Comparison of ENCODE assay signal across 15 cellular contexts in genomic region chr17:18933102-18934058, GRCh38. TPM values are rescaled to one million over a fixed set of nuclear protein-coding genes. Genes with fewer than 3 reads are reported as not detected.
DNase-seq lines count a peak whose midpoint lies in the region; ATAC-seq, FAIRE-seq and TF ChIP-seq lines count a peak whose summit lies in the region.
"Had no signal": no experiment of that assay in that cellular context is flagged by ENCODE, and none has a peak within 500 bp of the region (broad histone marks: within the 10 kb centered on the region; RNA-seq: fewer than 3 reads in every experiment).

No MANE protein-coding gene starts in this region.

- peak; percentile 18 for FAIRE-seq in GM19239 (lab: Jason Lieb, UNC)
- FAIRE-seq: A204.1, G401.6 had no signal

- peaks cover 31% of the 10 kb centered on the region for H3K36me3 Mint-ChIP-seq in activated CD4-positive, alpha-beta T cell treated with anti-CD3 and anti-CD28 coated beads for 36 hours (ENCODE audit: low read depth)
- peaks cover 29% of the 10 kb centered on the region for H3K36me3 Mint-ChIP-seq in activated CD8-positive, alpha-beta T cell treated with anti-CD3 and anti-CD28 coated beads for 36 hours (ENCODE audit: low read depth)
- H3K36me3 Mint-ChIP-seq in natural killer cell treated with Interleukin-12 subunit alpha and Interleukin-12 subunit beta and Interleukin-15 and Interleukin-18, amount 100 ng/mL, for 72 hours = peaks cover 10% of the 10 kb centered on the region

- no peak overlapping the region for H3K4me3 Mint-ChIP-seq in activated CD4-positive, alpha-beta T cell treated with anti-CD3 and anti-CD28 coated beads for 36 hours
- no peak overlapping the region for H3K4me3 Mint-ChIP-seq in activated CD8-positive, alpha-beta T cell treated with anti-CD3 and anti-CD28 coated beads for 36 hours
- H3K4me3 Mint-ChIP-seq in natural killer cell treated with Interleukin-12 subunit alpha and Interleukin-12 subunit beta and Interleukin-15 and Interleukin-18, amount 100 ng/mL, for 72 hours = peak overlapping the region; percentile 71
- H3K4me3 Mint-ChIP-seq: activated naive CD4-positive, alpha-beta T cell treated with anti-CD3 and anti-CD28 coated beads, Interleukin-2, amount 10 ng/mL, durations not matched to agents 7 days and 5 days had no signal

- CTCF ChIA-PET in activated CD4-positive, alpha-beta T cell treated with anti-CD3 and anti-CD28 coated beads for 36 hours (lab: Charles Lee) = interaction anchor here (1.1 to 1.7 kb wide), 3 partner anchors 11 to 73 kb away, joined by 3 to 8 read pairs (median 4); no protein-coding TSS in a partner anchor
- CTCF ChIA-PET in activated CD8-positive, alpha-beta T cell treated with anti-CD3 and anti-CD28 coated beads for 36 hours (lab: Charles Lee) = interaction anchor here (0.7 to 1.4 kb wide), 2 partner anchors 28 to 75 kb away, joined by 3 to 4 read pairs; no protein-coding TSS in a partner anchor

- no peaks in the 10 kb centered on the region for H3K27me3 Mint-ChIP-seq in activated CD4-positive, alpha-beta T cell treated with anti-CD3 and anti-CD28 coated beads for 36 hours
- peaks cover 2% of the 10 kb centered on the region for H3K27me3 Mint-ChIP-seq in activated CD8-positive, alpha-beta T cell treated with anti-CD3 and anti-CD28 coated beads for 36 hours
- peaks cover 2 to 17% of the 10 kb centered on the region in 2 donors for H3K27me3 Mint-ChIP-seq in natural killer cell treated with Interleukin-12 subunit alpha and Interleukin-12 subunit beta and Interleukin-15 and Interleukin-18, amount 100 ng/mL, for 72 hours

- ATAC-seq in activated CD4-positive, alpha-beta T cell treated with anti-CD3 and anti-CD28 coated beads for 36 hours = peak; percentile 66
- ATAC-seq in activated CD8-positive, alpha-beta T cell treated with anti-CD3 and anti-CD28 coated beads for 36 hours = peak; percentile 38
- ATAC-seq in natural killer cell treated with Interleukin-12 subunit alpha and Interleukin-12 subunit beta and Interleukin-15 and Interleukin-18, amount 100 ng/mL, for 72 hours = peak; percentile 53 to 70
- no peak for ATAC-seq in GM21825 (IDR thresholded peaks at IDR 0.05; ENCODE audit: unreplicated experiment)
- no peak for ATAC-seq in GM18873 (IDR thresholded peaks at IDR 0.05; ENCODE audit: low FRiP score, unreplicated experiment)
- ATAC-seq in HG03354 (IDR thresholded peaks at IDR 0.05; ENCODE audit: poor library complexity, severe bottlenecking, unreplicated experiment) = no peak

- peak; percentile 21 for DNase-seq in activated CD4-positive, alpha-beta T cell treated with anti-CD3 and anti-CD28 coated beads for 36 hours
- DNase-seq in activated CD4-positive, alpha-beta T cell treated with anti-CD3 and anti-CD28 coated beads for 48 hours = no peak
- no peak for DNase-seq in GM19239 (ENCODE audit: insufficient read length, low spot score)
- DNase-seq in activated CD8-positive, alpha-beta T cell treated with anti-CD3 and anti-CD28 coated beads for 36 hours = peak; percentile 32
- DNase-seq in natural killer cell treated with Interleukin-12 subunit alpha and Interleukin-12 subunit beta and Interleukin-15 and Interleukin-18, amount 100 ng/mL, for 72 hours (ENCODE audit: low spot score) = no peak
- DNase-seq: activated naive CD4-positive, alpha-beta T cell treated with anti-CD3 and anti-CD28 coated beads, Interleukin-2, amount 10 ng/mL, durations not matched to agents 7 days and 5 days; brain microvascular endothelial cell; effector CD8-positive, alpha-beta T cell; NCI-H1092; testis had no signal

- peak overlapping the region; percentile 31 for H3K27ac Mint-ChIP-seq in activated CD4-positive, alpha-beta T cell treated with anti-CD3 and anti-CD28 coated beads for 36 hours
- peak overlapping the region; percentile 48 for H3K27ac Mint-ChIP-seq in activated CD8-positive, alpha-beta T cell treated with anti-CD3 and anti-CD28 coated beads for 36 hours
- peak overlapping the region; percentile 76 to 80 for H3K27ac Mint-ChIP-seq in natural killer cell treated with Interleukin-12 subunit alpha and Interleukin-12 subunit beta and Interleukin-15 and Interleukin-18, amount 100 ng/mL, for 72 hours
- H3K27ac Mint-ChIP-seq: activated naive CD4-positive, alpha-beta T cell treated with anti-CD3 and anti-CD28 coated beads, Interleukin-2, amount 10 ng/mL, durations not matched to agents 7 days and 5 days had no signal

- no peaks in the 10 kb centered on the region for H3K9me3 Mint-ChIP-seq in activated CD4-positive, alpha-beta T cell treated with anti-CD3 and anti-CD28 coated beads for 36 hours (ENCODE audit: low read depth)
- no peaks in the 10 kb centered on the region for H3K9me3 Mint-ChIP-seq in activated CD8-positive, alpha-beta T cell treated with anti-CD3 and anti-CD28 coated beads for 36 hours
- H3K9me3 Mint-ChIP-seq in natural killer cell treated with Interleukin-12 subunit alpha and Interleukin-12 subunit beta and Interleukin-15 and Interleukin-18, amount 100 ng/mL, for 72 hours = no peaks in the 10 kb centered on the region
- H3K9me3 Mint-ChIP-seq: activated naive CD4-positive, alpha-beta T cell treated with anti-CD3 and anti-CD28 coated beads, Interleukin-2, amount 10 ng/mL, durations not matched to agents 7 days and 5 days had no signal

- H3K4me1 Mint-ChIP-seq in activated CD4-positive, alpha-beta T cell treated with anti-CD3 and anti-CD28 coated beads for 36 hours = peaks cover 26% of the 10 kb centered on the region
- H3K4me1 Mint-ChIP-seq in activated CD8-positive, alpha-beta T cell treated with anti-CD3 and anti-CD28 coated beads for 36 hours (ENCODE audit: low read depth) = peaks cover 22% of the 10 kb centered on the region
- peaks cover 20 to 22% of the 10 kb centered on the region in 2 donors for H3K4me1 Mint-ChIP-seq in natural killer cell treated with Interleukin-12 subunit alpha and Interleukin-12 subunit beta and Interleukin-15 and Interleukin-18, amount 100 ng/mL, for 72 hours (ENCODE audit: low read depth in 2 of 2)

- POLR2A ChIA-PET in activated CD4-positive, alpha-beta T cell treated with anti-CD3 and anti-CD28 coated beads for 36 hours (lab: Charles Lee) = interaction anchor here (0.6 kb wide), 1 partner anchor 24 kb away, joined by 3 read pairs; no protein-coding TSS in a partner anchor
- POLR2A ChIA-PET in activated CD8-positive, alpha-beta T cell treated with anti-CD3 and anti-CD28 coated beads for 36 hours (lab: Charles Lee) = interaction anchor here (0.6 kb wide), 1 partner anchor 88 kb away, joined by 3 read pairs; no protein-coding TSS in a partner anchor

- intact Hi-C loops in activated CD4-positive, alpha-beta T cell treated with anti-CD3 and anti-CD28 coated beads for 36 hours (cut with DNase I, micrococcal nuclease) = no loop called here
- intact Hi-C loops in activated CD8-positive, alpha-beta T cell treated with anti-CD3 and anti-CD28 coated beads for 36 hours (cut with micrococcal nuclease) = no loop called here

- TF ChIP-seq CTCF in activated CD8-positive, alpha-beta T cell treated with anti-CD3 and anti-CD28 coated beads for 36 hours (IDR thresholded peaks at IDR 0.05) = no peak

RNA-seq across cellular contexts. Expression of gene SLC5A10, which starts 18.6 kb away (rescaled TPM):
- not detected for total RNA-seq in activated CD4-positive, alpha-beta T cell treated with anti-CD3 and anti-CD28 coated beads for 36 hours
- total RNA-seq in activated CD8-positive, alpha-beta T cell treated with anti-CD3 and anti-CD28 coated beads for 36 hours = not detected
- not detected for total RNA-seq in natural killer cell treated with Interleukin-12 subunit alpha and Interleukin-12 subunit beta and Interleukin-15 and Interleukin-18, amount 100 ng/mL, for 72 hours

Comparison
In these comparisons a context has a peak if more than half of its experiments do, and no peak if none do; other contexts are left out.
1. DNase-seq: peak in activated CD4-positive, alpha-beta T cell treated with anti-CD3 and anti-CD28 coated beads for 36 hours (single experiment) and activated CD8-positive, alpha-beta T cell treated with anti-CD3 and anti-CD28 coated beads for 36 hours (single experiment); none in activated CD4-positive, alpha-beta T cell treated with anti-CD3 and anti-CD28 coated beads for 48 hours (single experiment), GM19239 (single experiment) and natural killer cell treated with Interleukin-12 subunit alpha and Interleukin-12 subunit beta and Interleukin-15 and Interleukin-18, amount 100 ng/mL, for 72 hours (single experiment).
2. ATAC-seq: peak in activated CD4-positive, alpha-beta T cell treated with anti-CD3 and anti-CD28 coated beads for 36 hours (single experiment), activated CD8-positive, alpha-beta T cell treated with anti-CD3 and anti-CD28 coated beads for 36 hours (single experiment) and natural killer cell treated with Interleukin-12 subunit alpha and Interleukin-12 subunit beta and Interleukin-15 and Interleukin-18, amount 100 ng/mL, for 72 hours (2 of 2); none in GM21825 (single experiment), GM18873 (single experiment) and HG03354 (single experiment).
3. Peak in every context shown above with its lines, with median percentiles within 50 percentile points of each other: H3K27ac Mint-ChIP-seq.